Comparison of ENCODE assay signal across 8 cellular contexts in the genomic region with DNA sequence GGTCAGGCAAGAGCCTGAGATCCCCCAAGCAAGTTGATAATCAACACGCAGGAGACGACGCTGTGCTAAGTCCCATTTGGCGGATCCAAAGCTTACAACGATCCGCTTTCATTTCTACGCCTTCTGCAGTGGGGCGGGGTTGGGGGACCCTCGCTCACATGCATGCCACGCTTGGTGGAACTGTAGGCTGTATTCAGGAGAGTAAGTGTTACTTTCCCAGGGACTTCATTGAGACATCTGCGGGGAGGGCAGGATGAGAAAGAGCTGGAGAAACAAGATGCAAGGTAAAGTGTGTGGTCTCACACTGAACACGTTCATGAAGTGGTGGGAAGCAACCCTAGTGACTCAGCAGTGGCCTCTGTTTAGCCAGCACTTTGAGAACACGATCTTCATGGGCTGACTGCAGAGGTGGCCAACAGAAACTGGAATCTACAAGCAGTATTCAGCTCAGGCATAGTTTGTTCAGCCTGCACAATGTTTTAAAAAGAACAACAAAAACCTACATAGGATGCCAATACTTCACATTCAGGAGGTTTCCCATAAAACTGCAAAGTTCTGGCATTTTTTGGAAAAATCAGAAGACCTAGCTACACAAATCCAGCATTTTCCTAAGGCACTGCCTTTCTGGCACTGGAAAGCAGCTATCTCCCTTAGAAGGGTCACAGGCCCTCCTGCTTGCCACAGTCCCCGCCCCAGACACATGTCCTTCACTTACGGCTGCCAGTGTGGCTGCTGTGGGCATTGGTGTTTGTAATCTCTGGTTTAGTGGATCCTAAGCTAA.
A peak's percentile ranks its signal among the peaks of the same experiment; 100 is the strongest.
DNase-seq lines count a peak whose midpoint lies in the region; ATAC-seq, FAIRE-seq and TF ChIP-seq lines count a peak whose summit lies in the region.

No MANE protein-coding gene starts in this region.

- TF ChIP-seq CTCF in DOHH2 (IDR thresholded peaks at IDR 0.05; ENCODE audit: low read depth, low read length, poor library complexity, severe bottlenecking) (no peak), OCI-LY7 (conservative IDR thresholded peaks at IDR 0.05; ENCODE audit: low read length) (no peak), dorsolateral prefrontal cortex (IDR thresholded peaks at IDR 0.05 in 54 of 56, conservative IDR thresholded peaks at IDR 0.05 in 2 of 56; ENCODE audit: low read depth in 1 of 56, partially characterized antibody in 56 of 56) (no peak), pancreas (IDR thresholded peaks at IDR 0.05) (no peak)

- FAIRE-seq in pancreas (lab: Jason Lieb, UNC), result no peak

- ATAC-seq in pancreas (peak in 3 of 4 donors; percentile 33 to 49 (median 45)), GM21786 (IDR thresholded peaks at IDR 0.05; ENCODE audit: unreplicated experiment) (no peak), GM18511 (IDR thresholded peaks at IDR 0.05; ENCODE audit: unreplicated experiment) (no peak)

- intact Hi-C loops in OCI-LY7 (cut with micrococcal nuclease; ENCODE audit: unreplicated experiment), result no loop called here
- intact Hi-C loops in dorsolateral prefrontal cortex (cut with DNase I), result no loop called here
- intact Hi-C loops in pancreas (cut with DNase I), result no loop called here

- peaks cover 6% of the 10 kb centered on the region for H3F3A ChIP-seq in DOHH2 (ENCODE audit: control insufficient read depth, insufficient read depth)

- H3K79me2 ChIP-seq in DOHH2 (ENCODE audit: control insufficient read depth, low read length), result peaks cover 40% of the 10 kb centered on the region
- H3K79me2 ChIP-seq in OCI-LY7 (ENCODE audit: insufficient read depth, low read depth, low read length), result peaks cover 45% of the 10 kb centered on the region; the same call in 1 of the 2 replicates

- POLR2A ChIA-PET in OCI-LY7 (lab: Charles Lee), result interaction anchor here (1.1 to 3.7 kb wide), 12 partner anchors 11 to 93 kb away, joined by 3 to 13 read pairs (median 5); no protein-coding TSS in a partner anchor

- TSS peak; percentile 91 for BruUV-seq in OCI-LY7 (replicated peaks; lab: Mats Ljungman, UMichigan)

- 66 to 68% methylated on average over 15 of the region's 15 CpGs for WGBS in pancreas, 2 donors

- H3K4me1 ChIP-seq in DOHH2 (ENCODE audit: control insufficient read depth, low read length), result peaks cover 68% of the 10 kb centered on the region
- peaks cover 98% of the 10 kb centered on the region for H3K4me1 ChIP-seq in OCI-LY7 (ENCODE audit: insufficient read depth, low read length, poor library complexity, severe bottlenecking)
- H3K4me1 ChIP-seq in pancreas, result no peaks in the 10 kb centered on the region

- no peak overlapping the region; the same call in 1 of the 2 replicates for H2AFZ ChIP-seq in OCI-LY7 (ENCODE audit: low read length)

- H3K4me3 ChIP-seq in DOHH2 (ENCODE audit: low read length), result peak overlapping the region; percentile 68
- peak overlapping the region; percentile 61 for H3K4me3 ChIP-seq in OCI-LY7 (ENCODE audit: low read depth, low read length, poor library complexity, severe bottlenecking)
- peak overlapping the region in 30 of 59 donors; percentile 1 to 49 (median 28) for H3K4me3 ChIP-seq in dorsolateral prefrontal cortex
- no peak overlapping the region for H3K4me3 ChIP-seq in pancreas

- H4K20me1 ChIP-seq in DOHH2 (ENCODE audit: control insufficient read depth, insufficient read depth, low read depth, low read length), result 0 out of 2 replicates have a peak, but pooled peaks cover 3% of the 10 kb centered on the region
- no peaks in the 10 kb centered on the region for H4K20me1 ChIP-seq in OCI-LY7 (ENCODE audit: insufficient read depth, low read length)

- H3K27me3 ChIP-seq in DOHH2 (ENCODE audit: control insufficient read depth, low read length) (no peaks in the 10 kb centered on the region), dorsolateral prefrontal cortex (peaks cover 0 to 3% (median 0%) of the 10 kb centered on the region in 45 donors), pancreas (no peaks in the 10 kb centered on the region)

- H3K27ac ChIP-seq in DOHH2 (ENCODE audit: low read depth, low read length) (peak overlapping the region; percentile 80), OCI-LY7 (ENCODE audit: low read depth, low read length, poor library complexity, severe bottlenecking) (peak overlapping the region; percentile 94), dorsolateral prefrontal cortex (peak overlapping the region in 23 of 59 donors; percentile 1 to 57 (median 37)), pancreas (peak overlapping the region in 1 of 4 donors; percentile 44)

- CTCF ChIA-PET in OCI-LY7 (lab: Charles Lee; ENCODE audit: unreplicated experiment), result interaction anchor here (0.9 to 1.5 kb wide), 4 partner anchors 69 to 109 kb away, joined by 3 to 6 read pairs (median 4); no protein-coding TSS in a partner anchor

- H3K36me3 ChIP-seq in DOHH2 (ENCODE audit: control insufficient read depth, low read length) (no peaks in the 10 kb centered on the region), OCI-LY7 (ENCODE audit: insufficient read depth, low read length) (no peaks in the 10 kb centered on the region), pancreas (no peaks in the 10 kb centered on the region)

- no peaks in the 10 kb centered on the region for H3K9me2 ChIP-seq in DOHH2 (replicated peaks; ENCODE audit: control insufficient read depth, low read length)
- H3K9me2 ChIP-seq in OCI-LY7 (ENCODE audit: insufficient read depth, low read length), result no peaks in the 10 kb centered on the region

- DNase-seq in OCI-LY7 (ENCODE audit: low spot score) (peak; percentile 19), dorsolateral prefrontal cortex (peak in 2 of 10 donors; percentile 34 to 54), pancreas (no peak), NCI-H146 treated with DMSO at 0.1 percent for 48 hours (lab: John Stamatoyannopoulos, UW; ENCODE audit: unreplicated experiment) (no peak), NCI-H128 (lab: John Stamatoyannopoulos, UW; ENCODE audit: unreplicated experiment) (no peak)

- H3K4me2 ChIP-seq in DOHH2 (ENCODE audit: low read length), result peak overlapping the region; percentile 87
- peak overlapping the region; percentile 76 for H3K4me2 ChIP-seq in OCI-LY7 (ENCODE audit: low read length)

- no peaks in the 10 kb centered on the region for H3K9me3 ChIP-seq in DOHH2 (ENCODE audit: control insufficient read depth, insufficient read depth, low read length)
- H3K9me3 ChIP-seq in OCI-LY7 (ENCODE audit: low read length), result no peaks in the 10 kb centered on the region
- no peaks in the 10 kb centered on the region for H3K9me3 ChIP-seq in pancreas

Comparison
In these comparisons a context has a peak if more than half of its experiments do, and no peak if none do; other contexts are left out.
1. H3K4me3 ChIP-seq: peak in DOHH2 (single experiment), OCI-LY7 (single experiment) and dorsolateral prefrontal cortex (30 of 59); none in pancreas (0 of 4).
2. ATAC-seq: peak in pancreas (3 of 4); none in GM21786 (single experiment) and GM18511 (single experiment).